In genomic region chr2:176466918-176467452, GRCh38 we compare ENCODE assay signal across 21 cellular contexts.
"Had no signal": no experiment of that assay in that cellular context is flagged by ENCODE, and none has a peak within 500 bp of the region (broad histone marks: within the 10 kb centered on the region; RNA-seq: fewer than 3 reads in every experiment).

No MANE protein-coding gene starts in this region.

- H3K9me3 ChIP-seq: colonic mucosa, esophagus squamous epithelium, gastrocnemius medialis, transverse colon had no signal

- H3K36me3 ChIP-seq: colonic mucosa, esophagus squamous epithelium, gastrocnemius medialis, transverse colon had no signal

- ATAC-seq: activated T-cell treated with anti-CD3 and anti-CD28 coated beads, Interleukin-2, amount 50 U/mL, for 4 hours; effector memory CD8-positive, alpha-beta T cell; gastrocnemius medialis; left colon; stimulated activated naive B cell treated with anti-CD40 and anti-IgM and Interleukin-4, amounts not matched to agents 10 μg/mL and 1 μg/mL and 100 μg/mL, for 72 hours had no signal

- H3K27ac ChIP-seq: colonic mucosa, dorsolateral prefrontal cortex, gastrocnemius medialis, transverse colon had no signal

- DNase-seq: activated CD4-positive, alpha-beta T cell treated with anti-CD3 and anti-CD28 coated beads for 1 hour; activated naive CD4-positive, alpha-beta T cell; activated T-cell treated with anti-CD3 and anti-CD28 coated beads, Interleukin-2, amount 50 U/mL, for 4 hours; central memory CD4-positive, alpha-beta T cell; colonic mucosa; dorsolateral prefrontal cortex; effector memory CD8-positive, alpha-beta T cell; esophagus squamous epithelium; gastrocnemius medialis; hippocampal formation; left colon; naive B cell; stimulated activated CD4-positive, alpha-beta T cell treated with anti-CD3 and anti-CD28 coated beads, Interleukin-2, amount 100 ng/mL, for 48 hours; stimulated activated CD8-positive, alpha-beta memory T cell treated with anti-CD3 and anti-CD28 coated beads, Interleukin-4, amount 100 ng/mL, for 48 hours; stimulated activated naive B cell treated with anti-CD40 and anti-IgM and Interleukin-4, amounts not matched to agents 10 μg/mL and 1 μg/mL and 100 μg/mL, for 72 hours; transverse colon had no signal

- H3K4me1 ChIP-seq: colonic mucosa had no signal

- H3K27me3 ChIP-seq: colonic mucosa, gastrocnemius medialis, transverse colon had no signal

- FAIRE-seq: astrocyte, endothelial cell of umbilical vein, TTC549, urothelium cell line had no signal

- H3K4me3 ChIP-seq: colonic mucosa, dorsolateral prefrontal cortex, gastrocnemius medialis, lung, transverse colon had no signal
